1 cellular context compared by ENCODE assay signal in the genomic region with DNA sequence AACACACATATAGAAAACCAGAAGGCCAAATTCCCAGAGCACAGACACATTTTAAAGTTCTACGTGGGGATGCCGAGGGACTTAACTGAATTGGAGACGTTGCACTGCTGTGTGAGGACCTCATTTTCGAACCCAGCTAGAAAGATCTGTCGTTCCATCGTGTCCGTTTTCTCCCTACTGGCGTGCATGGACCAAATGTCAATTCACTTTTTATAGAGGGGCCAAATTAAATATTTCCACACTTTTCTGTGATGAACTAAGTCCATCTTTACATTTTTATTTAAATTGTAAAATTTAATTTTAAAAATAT.
TF ChIP-seq lines count a peak whose summit lies in the region.

No MANE protein-coding gene starts in this region.

TF ChIP-seq in K562, 482 proteins besides CTCF, POLR2A, EP300 and RAD21 (continued from another document):
- TF ChIP-seq ZBTB40 (IDR thresholded peaks at IDR 0.05) (0 out of 2 replicates have a peak, but pooled peaks have one; percentile 20), ZBTB40 (CRISPR knock-in tag; IDR thresholded peaks at IDR 0.05) (no peak)
TF ChIP-seq in K562: peak in this region for 1.
